ENCODE assay signal across 8 cellular contexts in genomic region chr5:180785794-180786221, GRCh38. TPM values are rescaled to one million over a fixed set of nuclear protein-coding genes. Genes with fewer than 3 reads are reported as not detected.
DNase-seq lines count a peak whose midpoint lies in the region; ATAC-seq and TF ChIP-seq lines count a peak whose summit lies in the region.

No MANE protein-coding gene starts in this region.

- peak; percentile 47 for DNase-seq in activated CD8-positive, alpha-beta memory T cell treated with anti-CD3 and anti-CD28 coated beads, Interleukin-2, amount 50 U/mL, for 48 hours
- DNase-seq in activated CD8-positive, alpha-beta memory T cell treated with anti-CD3 and anti-CD28 coated beads, Interleukin-2, amount 50 U/mL, for 4 hours, result no peak
- DNase-seq in colonic mucosa, result no peak
- DNase-seq in lower lobe of right lung, result peak; percentile 59
- peak; percentile 59 for DNase-seq in ureter (ENCODE audit: low spot score)
- DNase-seq in NCI-H2029 (lab: John Stamatoyannopoulos, UW), result no peak

- H3K9me3 ChIP-seq in colonic mucosa (no peaks in the 10 kb centered on the region), lower lobe of right lung (no peaks in the 10 kb centered on the region)

- H3K27ac ChIP-seq in colonic mucosa (peak overlapping the region; percentile 48), lower lobe of right lung (peak overlapping the region; percentile 76)

- peak overlapping the region in 1 of 2 donors; percentile 44 for H3K9ac ChIP-seq in colonic mucosa (ENCODE audit: low read depth in 2 of 2, low read length in 2 of 2)

- intact Hi-C loops in colonic mucosa (cut with DNase I) (loop anchor here (10.0 kb wide), 1 partner anchor 379 kb away; no protein-coding TSS in a partner anchor), lower lobe of right lung (cut with DNase I) (no loop called here)

- H3K4me3 ChIP-seq in colonic mucosa (no peak overlapping the region), lower lobe of right lung (no peak overlapping the region)

- no peak for TF ChIP-seq CTCF in colonic mucosa (IDR thresholded peaks at IDR 0.05)
- no peak for TF ChIP-seq CTCF in lower lobe of right lung (IDR thresholded peaks at IDR 0.05)

- ATAC-seq in lower lobe of right lung, result peak; percentile 40 to 52
- no peak for ATAC-seq in activated CD4-positive, CD25-positive, alpha-beta regulatory T cell treated with anti-CD3 and anti-CD28 coated beads, Interleukin-2, amount 50 U/mL, for 24 hours
- ATAC-seq in HG03175 (IDR thresholded peaks at IDR 0.05; ENCODE audit: unreplicated experiment), result no peak

- H3K36me3 ChIP-seq in colonic mucosa, result no peaks in the 10 kb centered on the region
- H3K36me3 ChIP-seq in lower lobe of right lung, result peaks cover 32% of the 10 kb centered on the region

- no peaks in the 10 kb centered on the region for H3K27me3 ChIP-seq in colonic mucosa
- H3K27me3 ChIP-seq in lower lobe of right lung (ENCODE audit: low read depth), result no peaks in the 10 kb centered on the region

- H3K4me1 ChIP-seq in colonic mucosa (no peaks in the 10 kb centered on the region), lower lobe of right lung (peaks cover 44% of the 10 kb centered on the region)

RNA-seq across cellular contexts. Expression of gene MGAT1, which starts 16.8 kb away (rescaled TPM):
- total RNA-seq in colonic mucosa (100 to 1,000 TPM; 101 to 115 TPM), lower lobe of right lung (241 TPM), ureter (151 TPM)

RNA-seq across cellular contexts. Expression of gene OR2Y1, which starts 46.0 kb away (rescaled TPM):
- total RNA-seq in colonic mucosa, result not detected
- not detected for total RNA-seq in lower lobe of right lung
- total RNA-seq in ureter, result not detected

Comparison
In these comparisons a context has a peak if more than half of its experiments do, and no peak if none do; other contexts are left out.
1. DNase-seq: peak in activated CD8-positive, alpha-beta memory T cell treated with anti-CD3 and anti-CD28 coated beads, Interleukin-2, amount 50 U/mL, for 48 hours (single experiment), lower lobe of right lung (single experiment) and ureter (single experiment); none in activated CD8-positive, alpha-beta memory T cell treated with anti-CD3 and anti-CD28 coated beads, Interleukin-2, amount 50 U/mL, for 4 hours (single experiment), colonic mucosa (single experiment) and NCI-H2029 (single experiment).
2. ATAC-seq: peak in lower lobe of right lung (2 of 2); none in activated CD4-positive, CD25-positive, alpha-beta regulatory T cell treated with anti-CD3 and anti-CD28 coated beads, Interleukin-2, amount 50 U/mL, for 24 hours (0 of 2) and HG03175 (single experiment).